In genomic region chr12:67991158-67991557, GRCh38 we compare ENCODE assay signal across 10 cellular contexts. TPM values are rescaled to one million over a fixed set of nuclear protein-coding genes. Genes with fewer than 3 reads are reported as not detected.
DNase-seq lines count a peak whose midpoint lies in the region; ATAC-seq and TF ChIP-seq lines count a peak whose summit lies in the region.
"Had no signal": no experiment of that assay in that cellular context is flagged by ENCODE, and none has a peak within 500 bp of the region (broad histone marks: within the 10 kb centered on the region; RNA-seq: fewer than 3 reads in every experiment).

No MANE protein-coding gene starts in this region.

- DNase-seq in stimulated activated naive CD4-positive, alpha-beta T cell treated with Interleukin-2 at 50 U/mL for 16 hours (lab: John Stamatoyannopoulos, UW) = peak; percentile 49
- DNase-seq in stimulated activated naive CD4-positive, alpha-beta T cell (lab: John Stamatoyannopoulos, UW) = no peak
- DNase-seq in activated effector memory CD4-positive, alpha-beta T cell treated with Interleukin-2 at 50 U/mL for 16 hours = peak; percentile 13
- DNase-seq in transverse colon (peak; percentile 24), NCI-H2171 treated with DMSO at 0.1 percent for 48 hours (lab: John Stamatoyannopoulos, UW) (no peak), body of pancreas (no peak), Right ventricle myocardium inferior (ENCODE audit: missing footprints) (no peak)

- H3K4me3 ChIP-seq in transverse colon (no peak overlapping the region), body of pancreas (no peak overlapping the region)
- H3K4me3 ChIP-seq: K562 had no signal

- in situ Hi-C loops in transverse colon (cut with MboI; ENCODE audit: low pct_ligation_motif_present in 1 of 4, low pct_unique_long_range_greater_than_20kb in 1 of 4, low sequenced_read_pairs in 3 of 4) = no loop called here

- H3K36me3 ChIP-seq in transverse colon (no peaks in the 10 kb centered on the region), body of pancreas (replicated peaks in 1 of 2; ENCODE audit: insufficient read depth in 1 of 2, low read depth in 2 of 2) (no peaks in the 10 kb centered on the region)

- TF ChIP-seq CTCF in transverse colon (IDR thresholded peaks at IDR 0.05) (no peak), body of pancreas (IDR thresholded peaks at IDR 0.05) (no peak)

- no peak overlapping the region for H3K27ac ChIP-seq in transverse colon
- H3K27ac ChIP-seq in body of pancreas = no peak overlapping the region

- TF ChIP-seq EP300 in transverse colon (IDR thresholded peaks at IDR 0.05; ENCODE audit: low read depth) = no peak

- ATAC-seq in HG03378 (IDR thresholded peaks at IDR 0.05; ENCODE audit: unreplicated experiment) = peak; percentile 78
- ATAC-seq in body of pancreas = no peak
- ATAC-seq in Right ventricle myocardium inferior = no peak
- ATAC-seq: K562 had no signal

- 60 to 64% methylated on average over 4 of the region's 4 CpGs for WGBS in transverse colon (ENCODE audit: low coverage in 1 of 2), 2 donors
- 65 to 66% methylated on average over 4 of the region's 4 CpGs for WGBS in body of pancreas, 2 donors

- H3K27me3 ChIP-seq in transverse colon (no peaks in the 10 kb centered on the region), body of pancreas (no peaks in the 10 kb centered on the region)

- TF ChIP-seq POLR2A in transverse colon (IDR thresholded peaks at IDR 0.05) = no peak
- TF ChIP-seq POLR2A in body of pancreas (IDR thresholded peaks at IDR 0.05) = no peak

- no peaks in the 10 kb centered on the region for H3K4me1 ChIP-seq in transverse colon
- H3K4me1 ChIP-seq in body of pancreas = no peaks in the 10 kb centered on the region

- intact Hi-C loops in transverse colon (cut with DNase I; ENCODE audit: low total_unique reads) = no loop called here
- intact Hi-C loops in body of pancreas (cut with DNase I) = no loop called here
- intact Hi-C loops in Right ventricle myocardium inferior (cut with DNase I) = no loop called here

- H3K9me3 ChIP-seq in transverse colon (no peaks in the 10 kb centered on the region), body of pancreas (no peaks in the 10 kb centered on the region)

RNA-seq across cellular contexts. Expression of gene IFNG-AS1, which starts 1.9 kb away (rescaled TPM):
- 1 to 10 TPM in 1 of 4 donors, under 1 TPM in 1, not detected in 2; 0.68 to 7.1 TPM for total RNA-seq in transverse colon
- total RNA-seq in body of pancreas = not detected
- not detected for total RNA-seq in Right ventricle myocardium inferior
- total RNA-seq: bronchial epithelial cell, K562 had no signal

Comparison
In these comparisons a context has a peak if more than half of its experiments do, and no peak if none do; other contexts are left out.
1. DNase-seq: peak in stimulated activated naive CD4-positive, alpha-beta T cell treated with Interleukin-2 at 50 U/mL for 16 hours (single experiment), activated effector memory CD4-positive, alpha-beta T cell treated with Interleukin-2 at 50 U/mL for 16 hours (single experiment) and transverse colon (single experiment); none in stimulated activated naive CD4-positive, alpha-beta T cell (0 of 6), NCI-H2171 treated with DMSO at 0.1 percent for 48 hours (single experiment), body of pancreas (0 of 4) and Right ventricle myocardium inferior (single experiment).